13 cellular contexts compared by ENCODE assay signal in the genomic region with DNA sequence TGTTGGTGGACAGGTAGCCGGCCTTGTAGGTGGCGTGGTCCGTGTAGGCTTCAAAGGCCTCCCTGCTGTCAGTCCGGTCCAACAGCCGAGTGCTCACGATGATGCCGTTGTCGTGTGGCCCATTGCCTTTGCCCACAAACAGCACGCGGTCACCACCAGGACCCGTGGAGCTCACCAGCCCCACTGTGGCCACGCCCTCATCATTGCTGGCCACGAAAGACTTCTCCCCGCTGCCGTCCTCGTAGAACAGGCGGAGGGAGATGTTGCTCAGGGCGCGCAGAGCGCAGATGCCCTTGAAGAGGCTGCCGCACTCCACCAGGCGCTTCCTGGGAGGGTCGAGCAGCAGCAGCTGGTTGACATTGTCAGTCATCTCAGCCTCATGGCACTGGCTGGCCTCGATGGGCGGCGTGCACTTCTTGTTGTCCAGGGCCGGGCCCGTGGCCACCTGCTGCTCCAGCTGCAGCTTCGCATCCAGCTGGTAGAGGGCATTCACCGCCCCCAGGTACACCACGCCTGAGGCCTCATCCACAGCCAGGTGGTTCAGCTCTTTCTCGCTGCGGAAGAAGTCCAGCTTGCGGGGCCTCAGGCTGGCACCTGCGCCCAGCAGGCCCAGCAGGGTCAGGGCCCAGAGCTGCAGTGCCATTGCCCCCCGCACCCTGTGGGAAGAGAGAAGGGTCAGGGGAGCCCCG. TPM values are rescaled to one million over a fixed set of nuclear protein-coding genes. Genes with fewer than 3 reads are reported as not detected.
A peak's percentile ranks its signal among the peaks of the same experiment; 100 is the strongest.
DNase-seq lines count a peak whose midpoint lies in the region; ATAC-seq and TF ChIP-seq lines count a peak whose summit lies in the region.
"Had no signal": no experiment of that assay in that cellular context is flagged by ENCODE, and none has a peak within 500 bp of the region (broad histone marks: within the 10 kb centered on the region; RNA-seq: fewer than 3 reads in every experiment).

No MANE protein-coding gene starts in this region.

- no peak overlapping the region for H2BK15ac ChIP-seq in IMR-90 (ENCODE audit: low read depth, low read length)

- WGBS in IMR-90 (ENCODE audit: extremely low coverage in 2 of 2, insufficient read length in 1 of 2), 2 experiments: 89% methylated on average over 27 of the region's 37 CpGs; no CpG with 5 or more reads in 1 of the 2 experiments
- 87% methylated on average over 26 of the region's 37 CpGs for WGBS in mammary epithelial cell (ENCODE audit: low coverage, missing lambda C conversion rate)

- no peaks in the 10 kb centered on the region for H3K9me3 Mint-ChIP-seq in stimulated activated effector memory CD8-positive, alpha-beta T cell treated with anti-CD3 and anti-CD28 coated beads, Interleukin-12 subunit alpha, Interleukin-12 subunit beta, amount 100 ng/mL, for 72 hours

- peaks cover 56% of the 10 kb centered on the region for H3K36me3 ChIP-seq in IMR-90 (ENCODE audit: control insufficient read depth, insufficient read depth, low read length)
- H3K36me3 ChIP-seq in mammary epithelial cell (ENCODE audit: insufficient read depth, low read length): peaks cover 23% of the 10 kb centered on the region

- peak overlapping the region; percentile 76 for H2AK9ac ChIP-seq in IMR-90 (replicated peaks; ENCODE audit: low read depth, low read length, poor library complexity)

- TF ChIP-seq RAD21 in IMR-90 (IDR thresholded peaks at IDR 0.05; ENCODE audit: low read length): no peak

- H4K5ac ChIP-seq in IMR-90 (ENCODE audit: low read depth, low read length): no peak overlapping the region

- H3K18ac ChIP-seq in IMR-90 (ENCODE audit: low read depth, low read length): no peak overlapping the region

- peaks cover 9 to 62% of the 10 kb centered on the region in 2 experiments; a peak in 3 of 4 replicates for H3K79me1 ChIP-seq in IMR-90 (ENCODE audit: low read depth in 1 of 2, low read length in 2 of 2)

- H2AK5ac ChIP-seq in IMR-90 (ENCODE audit: low read depth, low read length): peak overlapping the region; percentile 16; the same call in 1 of the 2 replicates

- BruUV-seq in IMR-90 (replicated peaks; lab: Mats Ljungman, UMichigan) (TSS peak; percentile 91), mammary epithelial cell (replicated peaks; lab: Mats Ljungman, UMichigan) (TSS peak; percentile 76)

- H3K36me3 Mint-ChIP-seq in stimulated activated effector memory CD8-positive, alpha-beta T cell treated with anti-CD3 and anti-CD28 coated beads, Interleukin-12 subunit alpha, Interleukin-12 subunit beta, amount 100 ng/mL, for 72 hours: no peaks in the 10 kb centered on the region
- H3K36me3 Mint-ChIP-seq: CD8-positive, alpha-beta memory T cell had no signal

- H2BK5ac ChIP-seq in IMR-90 (ENCODE audit: low read depth, low read length, poor library complexity, severe bottlenecking): no peak overlapping the region

- in situ Hi-C loops in IMR-90 (cut with MboI; ENCODE audit: low sequenced_read_pairs): no loop called here
- in situ Hi-C loops in mammary epithelial cell (cut with MboI; ENCODE audit: low sequenced_read_pairs in 2 of 2): no loop called here

- H3K4me3 Mint-ChIP-seq in stimulated activated effector memory CD8-positive, alpha-beta T cell treated with anti-CD3 and anti-CD28 coated beads, Interleukin-12 subunit alpha, Interleukin-12 subunit beta, amount 100 ng/mL, for 72 hours: no peak overlapping the region
- H3K4me3 Mint-ChIP-seq: CD8-positive, alpha-beta memory T cell had no signal

- no peak overlapping the region for H4K91ac ChIP-seq in IMR-90 (ENCODE audit: insufficient read depth, low read depth, low read length)

- H4K8ac ChIP-seq in IMR-90 (ENCODE audit: low read depth in 2 of 2, low read length in 2 of 2): no peak overlapping the region

- H3K4me1 ChIP-seq in IMR-90 (ENCODE audit: control insufficient read depth, insufficient read depth, low read length) (peaks cover 22% of the 10 kb centered on the region), mammary epithelial cell (ENCODE audit: insufficient read depth, low read length) (peaks cover 32% of the 10 kb centered on the region)

- no peak overlapping the region for H2BK20ac ChIP-seq in IMR-90 (ENCODE audit: low read depth, low read length)

- H3K4me2 ChIP-seq in IMR-90 (ENCODE audit: low read depth, low read length) (no peak overlapping the region), mammary epithelial cell (ENCODE audit: insufficient read depth, low read depth, low read length) (no peak overlapping the region)

- H3K9me3 ChIP-seq in IMR-90 (ENCODE audit: control insufficient read depth, insufficient read depth, low read length): no peaks in the 10 kb centered on the region
- no peaks in the 10 kb centered on the region for H3K9me3 ChIP-seq in mammary epithelial cell (replicated peaks; ENCODE audit: insufficient read depth, low read length)
- H3K9me3 ChIP-seq: HAP-1 had no signal

- H2AFZ ChIP-seq in IMR-90 (replicated peaks; ENCODE audit: low read length, poor library complexity) (peak overlapping the region; percentile 43), mammary epithelial cell (ENCODE audit: low read depth, low read length) (no peak overlapping the region)

- TF ChIP-seq CTCF in IMR-90 (conservative IDR thresholded peaks at IDR 0.05; ENCODE audit: low read depth, low read length): no peak
- no peak for TF ChIP-seq CTCF in mammary epithelial cell (conservative IDR thresholded peaks at IDR 0.05 in 1 of 2, IDR thresholded peaks at IDR 0.05 in 1 of 2; ENCODE audit: extremely low read depth in 1 of 2, insufficient read depth in 1 of 2, low read depth in 1 of 2, low read length in 2 of 2)

- H3K27me3 ChIP-seq in IMR-90 (ENCODE audit: control insufficient read depth, insufficient read depth, low read length): no peaks in the 10 kb centered on the region
- no peaks in the 10 kb centered on the region for H3K27me3 ChIP-seq in mammary epithelial cell (ENCODE audit: insufficient read depth, low read length)

- DNase-seq in COLO668 (lab: John Stamatoyannopoulos, UW; ENCODE audit: unreplicated experiment) (peak; percentile 96), IMR-90 (no peak), mammary epithelial cell (no peak), AG08396 (ENCODE audit: low spot score) (no peak)
- no peak for DNase-seq in stimulated activated effector memory CD8-positive, alpha-beta T cell treated with anti-CD3 and anti-CD28 coated beads, Interleukin-12 subunit alpha, Interleukin-12 subunit beta, amount 100 ng/mL, for 72 hours (ENCODE audit: low spot score in 2 of 2)
- DNase-seq: CD8-positive, alpha-beta memory T cell; MV-4-11; NCI-H1436 treated with DMSO at 0.1 percent for 48 hours; NCI-H2081; NCI-H526 treated with DMSO at 0.1 percent for 48 hours; T-helper 2 cell had no signal

- POLR2A ChIA-PET in IMR-90 (lab: Charles Lee; ENCODE audit: unreplicated experiment): interaction anchor here (1.0 kb wide), 1 partner anchor 9 kb away, joined by 3 read pairs; no protein-coding TSS in a partner anchor

- no peak overlapping the region for H3K56ac ChIP-seq in IMR-90 (ENCODE audit: extremely low read depth, insufficient read depth, low read length)

- H3K9ac ChIP-seq in IMR-90 (ENCODE audit: low read depth, low read length) (no peak overlapping the region), mammary epithelial cell (ENCODE audit: insufficient read depth, low read length) (no peak overlapping the region)

- H3K4me3 ChIP-seq in IMR-90 (ENCODE audit: insufficient read depth, low read depth, low read length): no peak overlapping the region
- H3K4me3 ChIP-seq in mammary epithelial cell (replicated peaks in 1 of 3; ENCODE audit: insufficient read depth in 1 of 3, low read depth in 2 of 3, low read length in 3 of 3): no peak overlapping the region
- H3K4me3 ChIP-seq: HAP-1 had no signal

- H3K23ac ChIP-seq in IMR-90 (ENCODE audit: low read depth, low read length): no peak overlapping the region

- dilution Hi-C loops in IMR-90 (cut with HindIII; ENCODE audit: low sequenced_read_pairs, unreplicated experiment) (no loop called here), mammary epithelial cell (cut with HindIII; ENCODE audit: low sequenced_read_pairs) (loop anchor here (5.0 to 10.0 kb wide), 4 partner anchors 52 to 165 kb away; partner anchors contain the start of gene PPP6R2)

- peaks cover 3% of the 10 kb centered on the region for H3K9me1 ChIP-seq in IMR-90 (ENCODE audit: insufficient read depth, low read length)

- no peak for ATAC-seq in IMR-90 (ENCODE audit: low read depth)
- ATAC-seq in stimulated activated effector memory CD8-positive, alpha-beta T cell treated with anti-CD3 and anti-CD28 coated beads, Interleukin-12 subunit alpha, Interleukin-12 subunit beta, amount 100 ng/mL, for 72 hours: no peak
- ATAC-seq: Right ventricle myocardium inferior had no signal

- CTCF ChIA-PET in IMR-90 (lab: Yijun Ruan, JAX): no interaction called here
- CTCF ChIA-PET in mammary epithelial cell (lab: Charles Lee; ENCODE audit: low non-redundant PET): no interaction called here

- H3K14ac ChIP-seq in IMR-90 (replicated peaks; ENCODE audit: low read depth, low read length): no peak overlapping the region

- TF ChIP-seq POLR2A in IMR-90 (IDR thresholded peaks at IDR 0.05; ENCODE audit: low read depth, low read length): no peak

- no peak overlapping the region for H2BK120ac ChIP-seq in IMR-90 (ENCODE audit: low read depth, low read length)

- H4K20me1 ChIP-seq in IMR-90 (ENCODE audit: insufficient read depth, low read length): peaks cover 86% of the 10 kb centered on the region
- H4K20me1 ChIP-seq in mammary epithelial cell (ENCODE audit: insufficient read depth, low read length): peaks cover 5% of the 10 kb centered on the region

- H3K79me2 ChIP-seq in mammary epithelial cell (ENCODE audit: insufficient read depth, low read length): peaks cover 94% of the 10 kb centered on the region

- H3K27ac Mint-ChIP-seq in stimulated activated effector memory CD8-positive, alpha-beta T cell treated with anti-CD3 and anti-CD28 coated beads, Interleukin-12 subunit alpha, Interleukin-12 subunit beta, amount 100 ng/mL, for 72 hours: no peak overlapping the region
- H3K27ac Mint-ChIP-seq: CD8-positive, alpha-beta memory T cell had no signal

- intact Hi-C loops in IMR-90 (cut with micrococcal nuclease): loop anchor here (5.0 kb wide), 1 partner anchor 37 kb away; the partner anchor contains the start of gene DENND6B
- intact Hi-C loops in mammary epithelial cell (cut with micrococcal nuclease): no loop called here

- H3K4me1 Mint-ChIP-seq in stimulated activated effector memory CD8-positive, alpha-beta T cell treated with anti-CD3 and anti-CD28 coated beads, Interleukin-12 subunit alpha, Interleukin-12 subunit beta, amount 100 ng/mL, for 72 hours: peaks cover 6% of the 10 kb centered on the region

- no peak overlapping the region for H3K4ac ChIP-seq in IMR-90 (ENCODE audit: low read depth, low read length)

- no peak overlapping the region for H3K27ac ChIP-seq in IMR-90 (ENCODE audit: insufficient read depth, low read length)
- H3K27ac ChIP-seq in mammary epithelial cell (ENCODE audit: insufficient read depth, low read depth, low read length): no peak overlapping the region

RNA-seq across cellular contexts. Expression of gene PLXNB2, which starts 17.4 kb away (rescaled TPM):
- 73.1 and 84.7 TPM in 2 replicates for total RNA-seq in IMR-90 (2012; rRNA removed)
- polyA plus RNA-seq in IMR-90 (2012; rRNA removed): 202 and 220 TPM in 2 replicates
- 120 and 220 TPM in 2 replicates for polyA plus RNA-seq in IMR-90 (2012; cell fraction: cytosol; rRNA removed)
- polyA plus RNA-seq in IMR-90 (2012; cell fraction: nucleus; rRNA removed; ENCODE audit: low replicate concordance): 452 and 943 TPM in 2 replicates
- 100 to 1,000 TPM; 122 to 240 TPM for total RNA-seq in mammary epithelial cell
- polyA plus RNA-seq in mammary epithelial cell: 96.4 TPM
- 162 TPM for polyA minus RNA-seq in mammary epithelial cell

RNA-seq across cellular contexts. Expression of gene MAPK11, which starts 19.9 kb away (rescaled TPM):
- total RNA-seq in IMR-90 (2012; rRNA removed) (7.5 and 8.1 TPM in 2 replicates), mammary epithelial cell (10 to 100 TPM in 1 of 2 donors, 1 to 10 TPM in 1; 9.3 to 10.0 TPM)
- polyA plus RNA-seq in IMR-90 (2012; rRNA removed) (14.4 and 16.6 TPM in 2 replicates), mammary epithelial cell (3.4 TPM)
- polyA plus RNA-seq in IMR-90 (2012; cell fraction: cytosol; rRNA removed): 11.1 and 14.2 TPM in 2 replicates
- polyA plus RNA-seq in IMR-90 (2012; cell fraction: nucleus; rRNA removed; ENCODE audit: low replicate concordance): 42.0 and 90.5 TPM in 2 replicates
- polyA minus RNA-seq in mammary epithelial cell: 4.2 TPM

RNA-seq across cellular contexts. Expression of gene MAPK12, which starts 28.6 kb away (rescaled TPM):
- total RNA-seq in IMR-90 (2012; rRNA removed) (35.6 and 41.0 TPM in 2 replicates), mammary epithelial cell (10 to 100 TPM; 11.1 to 11.5 TPM)
- polyA plus RNA-seq in IMR-90 (2012; rRNA removed) (56.3 and 59.9 TPM in 2 replicates), mammary epithelial cell (5.8 TPM)
- 42.8 and 49.5 TPM in 2 replicates for polyA plus RNA-seq in IMR-90 (2012; cell fraction: cytosol; rRNA removed)
- polyA plus RNA-seq in IMR-90 (2012; cell fraction: nucleus; rRNA removed; ENCODE audit: low replicate concordance): 269 and 452 TPM in 2 replicates
- 1.1 TPM for polyA minus RNA-seq in mammary epithelial cell

RNA-seq across cellular contexts. Expression of gene DENND6B, which starts 36.7 kb away (rescaled TPM):
- total RNA-seq in IMR-90 (2012; rRNA removed) (0.36 and 0.56 TPM in 2 replicates), mammary epithelial cell (1 to 10 TPM; 2.0 to 3.4 TPM)
- polyA plus RNA-seq in IMR-90 (2012; rRNA removed) (4.9 and 5.3 TPM in 2 replicates), mammary epithelial cell (1.2 TPM)
- polyA plus RNA-seq in IMR-90 (2012; cell fraction: cytosol; rRNA removed): 3.0 and 4.6 TPM in 2 replicates
- polyA plus RNA-seq in IMR-90 (2012; cell fraction: nucleus; rRNA removed; ENCODE audit: low replicate concordance): 15.5 and 36.4 TPM in 2 replicates
- 9.9 TPM for polyA minus RNA-seq in mammary epithelial cell

RNA-seq across cellular contexts. Expression of gene HDAC10, which starts 39.0 kb away (rescaled TPM):
- total RNA-seq in IMR-90 (2012; rRNA removed) (3.6 and 3.9 TPM in 2 replicates), mammary epithelial cell (10 to 100 TPM; 10.7 to 23.6 TPM)
- polyA plus RNA-seq in IMR-90 (2012; rRNA removed) (35.2 and 35.7 TPM in 2 replicates), mammary epithelial cell (8.9 TPM)
- polyA plus RNA-seq in IMR-90 (2012; cell fraction: cytosol; rRNA removed): 18.7 and 22.6 TPM in 2 replicates
- polyA plus RNA-seq in IMR-90 (2012; cell fraction: nucleus; rRNA removed; ENCODE audit: low replicate concordance): 264 and 926 TPM in 2 replicates
- polyA minus RNA-seq in mammary epithelial cell: 2.7 TPM
